Comparison of ENCODE assay signal across 8 cellular contexts in the genomic region with DNA sequence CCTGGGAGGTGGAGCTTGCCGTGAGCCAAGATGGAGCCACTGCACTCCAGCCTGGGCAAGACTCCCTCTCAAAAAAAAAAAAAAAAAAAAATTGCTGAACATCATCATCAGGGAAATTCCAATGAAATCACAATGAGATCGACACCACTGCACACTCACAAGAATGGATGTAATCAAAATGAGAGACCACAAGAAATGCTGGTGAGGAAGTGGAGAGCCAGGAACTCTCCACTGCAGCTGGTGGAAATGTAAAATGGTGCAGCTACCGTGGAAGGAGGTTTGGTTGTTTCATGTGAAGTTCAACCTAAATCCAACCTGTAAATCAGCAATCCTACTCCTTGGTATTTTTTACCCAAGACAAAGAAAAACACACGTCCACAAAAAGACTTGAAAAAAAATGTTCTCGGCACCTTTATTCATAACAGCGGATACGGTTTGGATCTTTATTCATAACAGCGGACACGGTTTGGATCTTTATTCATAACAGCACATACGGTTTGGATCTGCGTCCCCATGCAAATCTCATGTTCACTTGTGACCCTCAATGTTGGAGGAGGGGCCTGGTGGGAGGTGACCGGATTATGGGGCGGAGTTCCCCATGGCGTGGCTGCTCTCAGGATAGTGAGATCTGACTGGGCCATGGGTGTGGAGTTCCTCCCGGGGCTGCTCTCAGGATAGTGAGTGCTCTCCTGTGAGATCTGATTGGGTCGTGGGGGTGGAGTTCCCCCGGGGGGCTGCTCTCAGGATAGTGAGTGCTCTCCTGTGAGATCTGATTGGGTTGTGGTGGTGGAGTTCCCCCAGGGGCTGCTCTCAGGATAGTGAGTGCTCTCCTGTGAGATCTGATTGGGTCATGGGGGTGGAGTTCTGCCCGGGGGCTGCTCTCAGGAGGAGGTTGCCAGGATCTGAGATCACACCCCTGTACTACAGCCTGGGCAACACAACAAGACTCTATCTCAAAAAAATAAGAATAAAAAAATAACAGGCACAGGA. TPM values are rescaled to one million over a fixed set of nuclear protein-coding genes. Genes with fewer than 3 reads are reported as not detected.
DNase-seq lines count a peak whose midpoint lies in the region; ATAC-seq, FAIRE-seq and TF ChIP-seq lines count a peak whose summit lies in the region.

No MANE protein-coding gene starts in this region.

- H3K9me3 ChIP-seq in SJCRH30 (replicated peaks) = no peaks in the 10 kb centered on the region

- FAIRE-seq in RCC 7860 (lab: Jason Lieb, UNC) = no peak

- no peak for TF ChIP-seq CTCF in AG10803 (conservative IDR thresholded peaks at IDR 0.05; ENCODE audit: low read length)
- TF ChIP-seq CTCF in fibroblast of the aortic adventitia (IDR thresholded peaks at IDR 0.05; ENCODE audit: insufficient read depth, low read length) = no peak

- ATAC-seq in GM19324 (IDR thresholded peaks at IDR 0.05; ENCODE audit: low FRiP score, unreplicated experiment) (peak; percentile 53), GM19452 (IDR thresholded peaks at IDR 0.05; ENCODE audit: unreplicated experiment) (no peak), GM21390 (IDR thresholded peaks at IDR 0.05; ENCODE audit: unreplicated experiment) (no peak)

- H3K4me1 ChIP-seq in SJCRH30 = no peaks in the 10 kb centered on the region

- no peaks in the 10 kb centered on the region for H3K27me3 ChIP-seq in SJCRH30

- H3K4me3 ChIP-seq in AG10803 (ENCODE audit: low read length) (no peak overlapping the region), fibroblast of the aortic adventitia (ENCODE audit: low read depth, low read length) (no peak overlapping the region), SJCRH30 (no peak overlapping the region)

- no peak overlapping the region for H3K27ac ChIP-seq in SJCRH30

- DNase-seq in AG10803 (ENCODE audit: low read depth) (peak; percentile 58), RCC 7860 (ENCODE audit: low spot score) (peak; percentile 60), fibroblast of the aortic adventitia (ENCODE audit: low read depth) (peak; percentile 59), SJCRH30 (no peak), NCI-H2171 treated with DMSO at 0.1 percent for 48 hours (lab: John Stamatoyannopoulos, UW) (no peak)

- H3K36me3 ChIP-seq in SJCRH30 = peaks cover 5% of the 10 kb centered on the region; the same call in 1 of the 2 replicates

RNA-seq across cellular contexts. Expression of a gene that starts 7.7 kb away (rescaled TPM):
- total RNA-seq in fibroblast of the aortic adventitia (ENCODE audit: low replicate concordance) = 49.4 and 66.9 TPM in 2 replicates
- 74.2 and 81.1 TPM in 2 replicates for total RNA-seq in SJCRH30 (2014; rRNA removed; shearing (Covaris generic))

RNA-seq across cellular contexts. Expression of a gene that starts 7.9 kb away (rescaled TPM):
- 5.6 and 13.8 TPM in 2 replicates for total RNA-seq in fibroblast of the aortic adventitia (ENCODE audit: low replicate concordance)
- total RNA-seq in SJCRH30 (2014; rRNA removed; shearing (Covaris generic)) = 4.3 and 6.8 TPM in 2 replicates

RNA-seq across cellular contexts. Expression of a gene that starts 49.0 kb away (rescaled TPM):
- total RNA-seq in fibroblast of the aortic adventitia (ENCODE audit: low replicate concordance) = 9.9 and 13.7 TPM in 2 replicates
- total RNA-seq in SJCRH30 (2014; rRNA removed; shearing (Covaris generic)) = 2.4 and 2.8 TPM in 2 replicates

Comparison
In these comparisons a context has a peak if more than half of its experiments do, and no peak if none do; other contexts are left out.
1. DNase-seq: peak in AG10803 (single experiment), RCC 7860 (single experiment) and fibroblast of the aortic adventitia (single experiment); none in SJCRH30 (0 of 2) and NCI-H2171 treated with DMSO at 0.1 percent for 48 hours (single experiment).